10 cellular contexts compared by ENCODE assay signal in genomic region chr1:246583448-246584185, GRCh38. TPM values are rescaled to one million over a fixed set of nuclear protein-coding genes. Genes with fewer than 3 reads are reported as not detected.
DNase-seq lines count a peak whose midpoint lies in the region; ATAC-seq and TF ChIP-seq lines count a peak whose summit lies in the region.
"Had no signal": no experiment of that assay in that cellular context is flagged by ENCODE, and none has a peak within 500 bp of the region (broad histone marks: within the 10 kb centered on the region; RNA-seq: fewer than 3 reads in every experiment).

No MANE protein-coding gene starts in this region.

- no peak for DNase-seq in activated naive CD4-positive, alpha-beta T cell (lab: John Stamatoyannopoulos, UW)
- DNase-seq in T-helper 17 cell (no peak), left kidney (ENCODE audit: low read depth, low spot score) (peak; percentile 45), upper lobe of left lung (peak in 1 of 2 donors; percentile 76)
- no peak for DNase-seq in activated T-cell treated with anti-CD3 and anti-CD28 coated beads, Interleukin-2, amount 50 U/mL, for 1 hour
- DNase-seq in activated effector memory CD4-positive, alpha-beta T cell treated with anti-CD3 and anti-CD28 coated beads, Interleukin-2, amount 50 U/mL, for 16 hours, result no peak
- DNase-seq: GOT3 had no signal

- peak overlapping the region; percentile 56 to 74 (median 70) for H3K27ac ChIP-seq in upper lobe of left lung

- peaks cover 0 to 4% (median 0%) of the 10 kb centered on the region in 4 donors for H3K36me3 ChIP-seq in upper lobe of left lung

- no peaks in the 10 kb centered on the region for H3K27me3 ChIP-seq in upper lobe of left lung

- H3K9me3 Mint-ChIP-seq in activated naive CD4-positive, alpha-beta T cell treated with anti-CD3 and anti-CD28 coated beads, Interleukin-2, amount 50 U/mL, for 24 hours, result no peaks in the 10 kb centered on the region
- H3K9me3 Mint-ChIP-seq: dendritic cell treated with granulocyte-macrophage colony-stimulating factor and Interleukin-4, amounts not matched to agents 40 ng/mL and 50 ng/mL, for 4 days had no signal

- peaks cover 54 to 66% (median 55%) of the 10 kb centered on the region in 4 donors for H3K4me1 ChIP-seq in upper lobe of left lung

- peak in 2 of 4 donors; percentile 69 to 76 for TF ChIP-seq EP300 in upper lobe of left lung (IDR thresholded peaks at IDR 0.05)

- TF ChIP-seq POLR2A in upper lobe of left lung (IDR thresholded peaks at IDR 0.05), result no peak

- H3K4me3 Mint-ChIP-seq in activated naive CD4-positive, alpha-beta T cell treated with anti-CD3 and anti-CD28 coated beads, Interleukin-2, amount 50 U/mL, for 24 hours, result no peak overlapping the region
- H3K4me3 Mint-ChIP-seq in T-helper 17 cell, result no peak overlapping the region
- H3K4me3 Mint-ChIP-seq: dendritic cell treated with granulocyte-macrophage colony-stimulating factor and Interleukin-4, amounts not matched to agents 40 ng/mL and 50 ng/mL, for 4 days had no signal

- 69 to 72% methylated on average over 6 of the region's 6 CpGs for WGBS in upper lobe of left lung, 2 donors

- H3K4me1 Mint-ChIP-seq in activated naive CD4-positive, alpha-beta T cell treated with anti-CD3 and anti-CD28 coated beads, Interleukin-2, amount 50 U/mL, for 24 hours, result peaks cover 79% of the 10 kb centered on the region
- H3K4me1 Mint-ChIP-seq in T-helper 17 cell, result peaks cover 50% of the 10 kb centered on the region

- no peak for TF ChIP-seq CTCF in upper lobe of left lung (IDR thresholded peaks at IDR 0.05)

- no peaks in the 10 kb centered on the region for H3K27me3 Mint-ChIP-seq in activated naive CD4-positive, alpha-beta T cell treated with anti-CD3 and anti-CD28 coated beads, Interleukin-2, amount 50 U/mL, for 24 hours
- H3K27me3 Mint-ChIP-seq in T-helper 17 cell, result no peaks in the 10 kb centered on the region
- H3K27me3 Mint-ChIP-seq: dendritic cell treated with granulocyte-macrophage colony-stimulating factor and Interleukin-4, amounts not matched to agents 40 ng/mL and 50 ng/mL, for 4 days had no signal

- H3K9me3 ChIP-seq in T-helper 17 cell (ENCODE audit: control insufficient read depth, low read length, poor library complexity, severe bottlenecking) (no peaks in the 10 kb centered on the region), upper lobe of left lung (no peaks in the 10 kb centered on the region)

- peak overlapping the region; percentile 72 for H3K27ac Mint-ChIP-seq in activated naive CD4-positive, alpha-beta T cell treated with anti-CD3 and anti-CD28 coated beads, Interleukin-2, amount 50 U/mL, for 24 hours
- peak overlapping the region; percentile 32 for H3K27ac Mint-ChIP-seq in T-helper 17 cell
- H3K27ac Mint-ChIP-seq: dendritic cell treated with granulocyte-macrophage colony-stimulating factor and Interleukin-4, amounts not matched to agents 40 ng/mL and 50 ng/mL, for 4 days had no signal

- ATAC-seq in T-helper 17 cell (no peak), upper lobe of left lung (ENCODE audit: low FRiP score in 2 of 2) (peak; percentile 64 to 81), HG03571 (IDR thresholded peaks at IDR 0.05; ENCODE audit: unreplicated experiment) (no peak)

- no peak overlapping the region for H3K4me3 ChIP-seq in upper lobe of left lung

- peaks cover 9% of the 10 kb centered on the region for H3K36me3 Mint-ChIP-seq in activated naive CD4-positive, alpha-beta T cell treated with anti-CD3 and anti-CD28 coated beads, Interleukin-2, amount 50 U/mL, for 24 hours
- H3K36me3 Mint-ChIP-seq in T-helper 17 cell (ENCODE audit: low read depth), result peaks cover 7% of the 10 kb centered on the region

RNA-seq across cellular contexts. Expression of gene CNST, which starts 17.4 kb away (rescaled TPM):
- total RNA-seq in T-helper 17 cell (10 to 100 TPM; 70.8 to 94.0 TPM), upper lobe of left lung (10 to 100 TPM; 22.1 to 40.1 (median 29.2) TPM)

RNA-seq across cellular contexts. Expression of gene TFB2M, which starts 17.6 kb away (rescaled TPM):
- total RNA-seq in T-helper 17 cell, result 10 to 100 TPM in 1 of 2 donors, 1 to 10 TPM in 1; 6.7 to 10.2 TPM
- total RNA-seq in upper lobe of left lung, result 10 to 100 TPM in 3 of 6 donors, 1 to 10 TPM in 3; 2.0 to 12.0 (median 9.7) TPM

Comparison
In these comparisons a context has a peak if more than half of its experiments do, and no peak if none do; other contexts are left out.
1. ATAC-seq: peak in upper lobe of left lung (2 of 2); none in T-helper 17 cell (single experiment) and HG03571 (single experiment).